In the genomic region with DNA sequence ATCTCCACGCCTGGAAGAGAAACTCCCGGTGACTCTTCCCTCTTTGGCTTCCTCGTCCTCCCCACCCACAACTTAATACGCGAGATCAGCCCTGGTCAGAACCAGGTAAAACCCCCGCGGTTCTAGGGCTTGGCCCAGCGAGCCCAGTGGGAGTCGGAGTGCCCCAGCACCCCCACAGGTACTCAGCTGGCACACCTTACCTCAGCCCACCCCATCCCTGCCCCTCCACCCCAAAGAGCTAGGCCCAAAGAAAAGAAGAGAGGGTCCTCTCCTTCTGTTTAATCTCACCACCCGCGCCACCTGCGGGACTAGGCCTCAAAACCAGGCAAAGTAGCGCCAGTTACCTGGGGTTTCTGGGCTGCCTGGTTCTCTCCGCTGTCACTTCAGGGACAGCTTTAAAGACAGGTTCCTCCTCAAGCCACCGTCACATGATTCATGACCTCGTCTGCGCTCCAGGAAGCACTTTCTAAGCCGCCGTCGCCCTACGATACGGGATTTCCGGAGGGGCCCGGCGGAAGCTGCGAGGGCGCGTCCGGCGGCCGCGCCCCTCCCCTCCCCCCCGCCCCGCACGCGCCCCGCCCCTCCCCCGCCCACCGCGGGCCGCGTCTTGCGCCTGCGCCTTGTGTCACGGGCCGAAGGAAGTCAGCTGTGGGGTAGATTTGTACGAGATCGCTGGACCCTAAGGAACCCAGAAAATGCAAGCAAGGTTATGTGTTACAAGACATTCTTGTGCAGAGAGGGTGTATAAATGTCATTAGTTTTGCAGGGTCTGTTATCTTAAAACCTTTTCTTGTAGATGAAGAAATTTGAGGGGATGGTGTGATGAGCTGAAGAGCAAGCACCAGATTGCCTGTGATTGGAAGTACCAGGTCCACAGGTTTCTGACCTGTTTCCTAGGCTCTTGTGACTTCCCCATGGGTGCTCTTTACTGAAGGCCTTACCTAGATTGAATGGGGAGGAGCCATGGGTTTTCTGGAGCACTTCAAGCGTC, we compare ENCODE assay signal across 8 cellular contexts. TPM values are rescaled to one million over a fixed set of nuclear protein-coding genes. Genes with fewer than 3 reads are reported as not detected.
DNase-seq lines count a peak whose midpoint lies in the region; ATAC-seq and TF ChIP-seq lines count a peak whose summit lies in the region.

A gene with protein sequence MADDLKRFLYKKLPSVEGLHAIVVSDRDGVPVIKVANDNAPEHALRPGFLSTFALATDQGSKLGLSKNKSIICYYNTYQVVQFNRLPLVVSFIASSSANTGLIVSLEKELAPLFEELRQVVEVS (minus strand): TSS at position 437 of the 991 bp plus-strand sequence. CDS start 464 bp downstream, outside the sequence.

- H3K9me3 ChIP-seq in SU-DHL-6 (ENCODE audit: insufficient read depth, low read length), result no peaks in the 10 kb centered on the region
- H3K9me3 ChIP-seq in thoracic aorta, result no peaks in the 10 kb centered on the region

- no peaks in the 10 kb centered on the region for H4K20me1 ChIP-seq in SU-DHL-6 (ENCODE audit: low read depth, low read length)

- ATAC-seq in HG02759 (IDR thresholded peaks at IDR 0.05; ENCODE audit: unreplicated experiment) (peak; percentile 100), Right ventricle myocardium inferior (peak; percentile 99), thoracic aorta (ENCODE audit: insufficient number of reproducible peaks, low FRiP score, low read depth) (peak; percentile 96)
- ATAC-seq in activated naive CD8-positive, alpha-beta T cell treated with anti-CD3 and anti-CD28 coated beads, Interleukin-2, amount 10 ng/mL, durations not matched to agents 7 days and 5 days (ENCODE audit: low read depth), result peak; percentile 100

- peaks cover 21% of the 10 kb centered on the region for H3K79me2 ChIP-seq in SU-DHL-6 (ENCODE audit: insufficient read depth, low read length)

- H3K27ac Mint-ChIP-seq in activated naive CD8-positive, alpha-beta T cell treated with anti-CD3 and anti-CD28 coated beads, Interleukin-2, amount 10 ng/mL, durations not matched to agents 7 days and 5 days, result peak within 1 kb of the TSS; percentile 97
- H3K27ac Mint-ChIP-seq in osteocyte (ENCODE audit: unreplicated experiment), result peak within 1 kb of the TSS; percentile 97

- peaks cover 16% of the 10 kb centered on the region; the same call in 1 of the 2 replicates for H3F3A ChIP-seq in SU-DHL-6 (ENCODE audit: insufficient read depth)

- peaks cover 6% of the 10 kb centered on the region for H3K36me3 Mint-ChIP-seq in activated naive CD8-positive, alpha-beta T cell treated with anti-CD3 and anti-CD28 coated beads, Interleukin-2, amount 10 ng/mL, durations not matched to agents 7 days and 5 days
- H3K36me3 Mint-ChIP-seq in osteocyte (ENCODE audit: unreplicated experiment), result peaks cover 7% of the 10 kb centered on the region

- H3K4me1 ChIP-seq in thoracic aorta (ENCODE audit: control insufficient read depth in 1 of 2, low read depth in 2 of 2), result peaks cover 10 to 26% of the 10 kb centered on the region in 2 donors

- DNase-seq in GM12865 (ENCODE audit: low read depth) (peak; percentile 96), NCI-H1417 (lab: John Stamatoyannopoulos, UW) (peak; percentile 78 to 95 (median 87)), Right ventricle myocardium inferior (ENCODE audit: missing footprints) (peak; percentile 93), osteocyte (ENCODE audit: extremely low spot score, unreplicated experiment) (peak; percentile 95), thoracic aorta (ENCODE audit: low spot score) (peak; percentile 51)
- DNase-seq in activated naive CD8-positive, alpha-beta T cell treated with anti-CD3 and anti-CD28 coated beads, Interleukin-2, amount 10 ng/mL, durations not matched to agents 7 days and 5 days, result peak; percentile 86

- peak within 1 kb of the TSS; percentile 97 for H3K4me3 Mint-ChIP-seq in activated naive CD8-positive, alpha-beta T cell treated with anti-CD3 and anti-CD28 coated beads, Interleukin-2, amount 10 ng/mL, durations not matched to agents 7 days and 5 days
- peak within 1 kb of the TSS; percentile 97 for H3K4me3 Mint-ChIP-seq in osteocyte (ENCODE audit: unreplicated experiment)

- no peaks in the 10 kb centered on the region for H3K27me3 Mint-ChIP-seq in activated naive CD8-positive, alpha-beta T cell treated with anti-CD3 and anti-CD28 coated beads, Interleukin-2, amount 10 ng/mL, durations not matched to agents 7 days and 5 days
- no peaks in the 10 kb centered on the region for H3K27me3 Mint-ChIP-seq in osteocyte (ENCODE audit: unreplicated experiment)

- H3K9ac ChIP-seq in SU-DHL-6 (ENCODE audit: low read length), result peak within 1 kb of the TSS; percentile 78

- intact Hi-C loops in Right ventricle myocardium inferior (cut with DNase I), result loop anchor here (1.0 kb wide), 1 partner anchor 52 kb away; the partner anchor contains the start of gene DNAJB14

- no peak within 1 kb of the TSS for H2AFZ ChIP-seq in SU-DHL-6 (ENCODE audit: low read depth, low read length, severe bottlenecking)

- H3K9me3 Mint-ChIP-seq in activated naive CD8-positive, alpha-beta T cell treated with anti-CD3 and anti-CD28 coated beads, Interleukin-2, amount 10 ng/mL, durations not matched to agents 7 days and 5 days, result no peaks in the 10 kb centered on the region
- H3K9me3 Mint-ChIP-seq in osteocyte (ENCODE audit: unreplicated experiment), result no peaks in the 10 kb centered on the region

- peaks cover 25% of the 10 kb centered on the region for H3K4me1 Mint-ChIP-seq in activated naive CD8-positive, alpha-beta T cell treated with anti-CD3 and anti-CD28 coated beads, Interleukin-2, amount 10 ng/mL, durations not matched to agents 7 days and 5 days
- peaks cover 44% of the 10 kb centered on the region for H3K4me1 Mint-ChIP-seq in osteocyte (ENCODE audit: unreplicated experiment)

- H3K27me3 ChIP-seq in SU-DHL-6 (ENCODE audit: low read length) (no peaks in the 10 kb centered on the region), thoracic aorta (replicated peaks; ENCODE audit: insufficient read depth) (no peaks in the 10 kb centered on the region)

- TF ChIP-seq CTCF in GM12865 (IDR thresholded peaks at IDR 0.05; ENCODE audit: insufficient read depth, low read depth, low read length, missing control alignments), result no peak
- TF ChIP-seq CTCF in SU-DHL-6 (IDR thresholded peaks at IDR 0.05; ENCODE audit: insufficient read depth, low read length, poor library complexity, severe bottlenecking), result no peak
- no peak for TF ChIP-seq CTCF in osteocyte (IDR thresholded peaks at IDR 0.05)
- no peak for TF ChIP-seq CTCF in thoracic aorta (IDR thresholded peaks at IDR 0.05)

- no peaks in the 10 kb centered on the region for H3K36me3 ChIP-seq in SU-DHL-6 (ENCODE audit: low read length)
- H3K36me3 ChIP-seq in thoracic aorta, result no peaks in the 10 kb centered on the region

- H3K27ac ChIP-seq in SU-DHL-6 (ENCODE audit: low read depth, low read length) (peak within 1 kb of the TSS; percentile 56), thoracic aorta (peak within 1 kb of the TSS; percentile 73 to 83)

- POLR2A ChIA-PET in activated naive CD8-positive, alpha-beta T cell treated with anti-CD3 and anti-CD28 coated beads, Interleukin-2, amount 10 ng/mL, durations not matched to agents 7 days and 5 days (lab: Charles Lee), result interaction anchor here (0.7 to 2.9 kb wide), 15 partner anchors 14 to 966 kb away, joined by 3 to 31 read pairs (median 5); partner anchors contain the start of genes DAPP1, DNAJB14, H2AZ1 and METAP1

- H3K9me2 ChIP-seq in SU-DHL-6 (replicated peaks; ENCODE audit: insufficient read depth, low read length), result no peaks in the 10 kb centered on the region

- H3K4me3 ChIP-seq in GM12865 (ENCODE audit: low read depth, low read length) (peak within 1 kb of the TSS; percentile 94), SU-DHL-6 (ENCODE audit: insufficient read depth, low read length, poor library complexity, severe bottlenecking) (peak within 1 kb of the TSS; percentile 78), thoracic aorta (peak within 1 kb of the TSS; percentile 97)

- H3K4me2 ChIP-seq in SU-DHL-6 (ENCODE audit: low read depth, low read length, poor library complexity, severe bottlenecking), result peak within 1 kb of the TSS; percentile 70

RNA-seq across cellular contexts. Expression of the gene that starts here (rescaled TPM):
- total RNA-seq in activated naive CD8-positive, alpha-beta T cell treated with anti-CD3 and anti-CD28 coated beads, Interleukin-2, amount 10 ng/mL, durations not matched to agents 7 days and 5 days, result 10 to 100 TPM; 27.4 to 28.3 TPM
- 36.3 TPM for total RNA-seq in Right ventricle myocardium inferior
- 38.2 and 44.7 TPM in 2 replicates for total RNA-seq in osteocyte
- total RNA-seq in thoracic aorta, result 10 to 100 TPM; 28.4 to 29.5 TPM

Comparison
In these comparisons a context has a peak if more than half of its experiments do, and no peak if none do; other contexts are left out.
1. Peak in every context shown above with its lines: DNase-seq, ATAC-seq, H3K4me3 ChIP-seq and H3K27ac ChIP-seq.